24 cellular contexts compared by ENCODE assay signal in genomic region chr2:118815314-118815713, GRCh38. TPM values are rescaled to one million over a fixed set of nuclear protein-coding genes. Genes with fewer than 3 reads are reported as not detected.
"Had no signal": no experiment of that assay in that cellular context is flagged by ENCODE, and none has a peak within 500 bp of the region (broad histone marks: within the 10 kb centered on the region; RNA-seq: fewer than 3 reads in every experiment).

No MANE protein-coding gene starts in this region.

- H3K9me3 Mint-ChIP-seq: T-cell had no signal

- H3K9me3 ChIP-seq: SK-N-SH had no signal

- H3K4me2 ChIP-seq: KMS-11, SK-N-SH had no signal

- H3K4me3 Mint-ChIP-seq: T-cell had no signal

- H3K27ac Mint-ChIP-seq: T-cell had no signal

- H3K4me1 Mint-ChIP-seq: T-cell had no signal

- H3K36me3 Mint-ChIP-seq: T-cell had no signal

- ATAC-seq: Panc1, PC-3, T-cell had no signal

- H3K27ac ChIP-seq: KMS-11, RWPE1 had no signal

- DNase-seq: Kasumi-1, MM.1S, NCI-H1092 treated with DMSO at 0.1 percent for 48 hours, NCI-H1436, NCI-H187, NCI-H2029, NCI-H2081 treated with DMSO at 0.1 percent for 48 hours, NCI-H2171, NCI-H226, NCI-H446, NCI-H510A, NCI-H524 treated with DMSO at 0.1 percent for 48 hours, NCI-H69, NCI-H774, PC-3, SHP77, SK-N-SH, SW 1271, T-cell had no signal

- H3K9ac ChIP-seq: KMS-11, SK-N-SH had no signal

RNA-seq across cellular contexts. Expression of gene EN1, which starts 32.1 kb away (rescaled TPM):
- total RNA-seq: HT-29, OCI-LY7, T-cell had no signal
- polyA plus RNA-seq: SK-N-SH had no signal
